ENCODE assay signal across 7 cellular contexts in the genomic region with DNA sequence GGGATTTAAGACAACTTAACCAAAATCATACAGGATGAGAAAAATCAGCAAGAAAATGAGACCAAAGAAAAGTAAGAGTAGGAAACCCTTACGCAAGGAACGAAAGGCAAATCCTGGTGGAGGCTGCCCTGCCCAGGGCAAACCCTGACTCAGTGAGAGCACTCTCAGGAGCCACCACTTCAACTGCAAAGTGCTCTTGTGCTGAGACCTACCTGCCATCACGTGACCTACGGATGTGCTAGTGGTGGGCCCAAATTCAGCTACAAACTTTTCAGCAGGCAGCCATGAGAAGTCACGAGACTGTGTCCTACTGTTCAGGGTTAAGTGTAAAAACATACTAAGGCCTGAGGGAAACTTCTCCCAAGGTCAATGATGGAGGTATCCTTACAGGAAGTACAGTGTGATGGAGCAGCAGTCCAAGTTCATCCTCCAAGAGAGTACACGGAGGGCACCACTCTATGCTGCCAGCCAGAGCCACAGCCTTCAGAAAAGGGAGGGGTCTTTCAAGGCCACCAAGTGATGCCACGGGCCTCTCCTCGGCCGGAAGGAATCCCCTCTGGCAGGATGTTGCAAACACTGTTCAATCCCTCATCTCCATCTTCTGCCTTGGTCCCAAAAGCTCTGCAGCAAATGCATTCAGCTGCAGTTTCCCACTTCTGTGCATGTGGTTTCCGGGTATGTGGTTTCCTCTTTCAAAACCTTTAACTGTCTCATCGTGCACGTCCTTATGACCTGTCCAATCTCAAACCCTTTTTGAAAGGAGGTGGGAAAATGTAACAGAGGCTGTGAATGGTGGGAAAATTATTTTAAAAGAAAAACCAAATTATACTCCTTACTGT. TPM values are rescaled to one million over a fixed set of nuclear protein-coding genes. Genes with fewer than 3 reads are reported as not detected.
DNase-seq lines count a peak whose midpoint lies in the region; ATAC-seq and TF ChIP-seq lines count a peak whose summit lies in the region.

No MANE protein-coding gene starts in this region.

- ATAC-seq in GM18519 (IDR thresholded peaks at IDR 0.05; ENCODE audit: low FRiP score, unreplicated experiment) (peak; percentile 38), HG02759 (IDR thresholded peaks at IDR 0.05; ENCODE audit: unreplicated experiment) (peak; percentile 79), lower lobe of right lung (peak; percentile 74 to 78)
- ATAC-seq in activated naive CD4-positive, alpha-beta T cell treated with anti-CD3 and anti-CD28 coated beads, Interleukin-2, amount 50 U/mL, for 72 hours, result peak; percentile 80 to 82

- H3K9ac ChIP-seq in OCI-LY3 (ENCODE audit: low read length), result no peak overlapping the region
- H3K9ac ChIP-seq in colonic mucosa (ENCODE audit: low read depth in 2 of 2, low read length in 2 of 2), result no peak overlapping the region

- TF ChIP-seq CTCF in OCI-LY3 (IDR thresholded peaks at IDR 0.05; ENCODE audit: low read depth, low read length) (no peak), lower lobe of right lung (IDR thresholded peaks at IDR 0.05) (no peak), endothelial cell (IDR thresholded peaks at IDR 0.05; ENCODE audit: unreplicated experiment) (no peak), colonic mucosa (IDR thresholded peaks at IDR 0.05) (no peak)

- peaks cover 84% of the 10 kb centered on the region for H3K79me2 ChIP-seq in OCI-LY3 (ENCODE audit: low read length)

- peaks cover 1% of the 10 kb centered on the region for H3K27me3 Mint-ChIP-seq in endothelial cell (ENCODE audit: unreplicated experiment)

- H3K27ac ChIP-seq in OCI-LY3 (ENCODE audit: low read length) (no peak overlapping the region), lower lobe of right lung (peak overlapping the region; percentile 42), colonic mucosa (no peak overlapping the region)

- H3K4me1 ChIP-seq in OCI-LY3 (ENCODE audit: low read length) (peaks cover 26% of the 10 kb centered on the region), lower lobe of right lung (peaks cover 97% of the 10 kb centered on the region), colonic mucosa (peaks cover 3% of the 10 kb centered on the region)

- no peaks in the 10 kb centered on the region for H3K27me3 ChIP-seq in OCI-LY3 (ENCODE audit: low read depth, low read length)
- no peaks in the 10 kb centered on the region for H3K27me3 ChIP-seq in lower lobe of right lung (ENCODE audit: low read depth)
- H3K27me3 ChIP-seq in colonic mucosa, result no peaks in the 10 kb centered on the region

- peak in 1 of 2 donors; percentile 38 for DNase-seq in activated naive CD4-positive, alpha-beta T cell treated with anti-CD3 and anti-CD28 coated beads, Interleukin-2, amount 50 U/mL, for 72 hours (ENCODE audit: low spot score in 2 of 2)
- DNase-seq in lower lobe of right lung (no peak), endothelial cell (ENCODE audit: low spot score) (no peak), colonic mucosa (no peak)

- peaks cover 69% of the 10 kb centered on the region for H4K20me1 ChIP-seq in OCI-LY3 (ENCODE audit: insufficient read depth, low read length)

- peak overlapping the region; percentile 73 to 93 for H3K27ac Mint-ChIP-seq in activated naive CD4-positive, alpha-beta T cell treated with anti-CD3 and anti-CD28 coated beads, Interleukin-2, amount 50 U/mL, for 72 hours
- no peak overlapping the region for H3K27ac Mint-ChIP-seq in endothelial cell (ENCODE audit: unreplicated experiment)

- H3K4me1 Mint-ChIP-seq in endothelial cell (ENCODE audit: unreplicated experiment), result peaks cover 22% of the 10 kb centered on the region

- H3K9me3 Mint-ChIP-seq in activated naive CD4-positive, alpha-beta T cell treated with anti-CD3 and anti-CD28 coated beads, Interleukin-2, amount 50 U/mL, for 72 hours, result no peaks in the 10 kb centered on the region
- no peaks in the 10 kb centered on the region for H3K9me3 Mint-ChIP-seq in endothelial cell (ENCODE audit: unreplicated experiment)

- H3K9me3 ChIP-seq in OCI-LY3 (ENCODE audit: insufficient read depth, low read length) (no peaks in the 10 kb centered on the region), lower lobe of right lung (no peaks in the 10 kb centered on the region), colonic mucosa (no peaks in the 10 kb centered on the region)

- no peak overlapping the region for H2AFZ ChIP-seq in OCI-LY3 (ENCODE audit: low read depth, low read length)

- peaks cover 7 to 43% of the 10 kb centered on the region in 2 donors for H3K36me3 Mint-ChIP-seq in activated naive CD4-positive, alpha-beta T cell treated with anti-CD3 and anti-CD28 coated beads, Interleukin-2, amount 50 U/mL, for 72 hours
- no peaks in the 10 kb centered on the region for H3K36me3 Mint-ChIP-seq in endothelial cell (ENCODE audit: low read depth, unreplicated experiment)

- H3K4me3 ChIP-seq in OCI-LY3 (ENCODE audit: low read length), result peak overlapping the region; percentile 30
- peak overlapping the region; percentile 23 for H3K4me3 ChIP-seq in lower lobe of right lung
- H3K4me3 ChIP-seq in colonic mucosa, result no peak overlapping the region

- peak overlapping the region; percentile 65 for H3K4me2 ChIP-seq in OCI-LY3 (ENCODE audit: low read length)

- intact Hi-C loops in lower lobe of right lung (cut with DNase I) (no loop called here), colonic mucosa (cut with DNase I) (no loop called here)

- H3K4me3 Mint-ChIP-seq in endothelial cell (ENCODE audit: unreplicated experiment), result no peak overlapping the region

- H3K36me3 ChIP-seq in OCI-LY3 (replicated peaks; ENCODE audit: low read depth, low read length), result peaks cover 10% of the 10 kb centered on the region
- no peaks in the 10 kb centered on the region for H3K36me3 ChIP-seq in lower lobe of right lung
- no peaks in the 10 kb centered on the region for H3K36me3 ChIP-seq in colonic mucosa

RNA-seq across cellular contexts. Expression of a gene that starts 9.5 kb away (rescaled TPM):
- 10 to 100 TPM; 45.5 to 54.1 TPM for total RNA-seq in activated naive CD4-positive, alpha-beta T cell treated with anti-CD3 and anti-CD28 coated beads, Interleukin-2, amount 50 U/mL, for 72 hours
- 25.6 TPM for total RNA-seq in lower lobe of right lung
- total RNA-seq in endothelial cell (ENCODE audit: unreplicated experiment), result 27.6 TPM
- total RNA-seq in colonic mucosa, result 10 to 100 TPM; 12.3 to 13.7 TPM

RNA-seq across cellular contexts. Expression of a gene that starts 34.9 kb away (rescaled TPM):
- total RNA-seq in activated naive CD4-positive, alpha-beta T cell treated with anti-CD3 and anti-CD28 coated beads, Interleukin-2, amount 50 U/mL, for 72 hours, result 10 to 100 TPM; 18.4 to 22.6 TPM
- total RNA-seq in lower lobe of right lung (64.5 TPM), endothelial cell (ENCODE audit: unreplicated experiment) (48.9 TPM), colonic mucosa (100 to 1,000 TPM in 1 of 2 donors, 10 to 100 TPM in 1; 85.8 to 121 TPM)

RNA-seq across cellular contexts. Expression of a gene that starts 52.7 kb away (rescaled TPM):
- total RNA-seq in activated naive CD4-positive, alpha-beta T cell treated with anti-CD3 and anti-CD28 coated beads, Interleukin-2, amount 50 U/mL, for 72 hours, result 100 to 1,000 TPM; 163 to 174 TPM
- 35.4 TPM for total RNA-seq in lower lobe of right lung
- 62.2 TPM for total RNA-seq in endothelial cell (ENCODE audit: unreplicated experiment)
- total RNA-seq in colonic mucosa, result 10 to 100 TPM; 52.6 to 82.7 TPM
